Comparison of ENCODE assay signal across 12 cellular contexts in the genomic region with DNA sequence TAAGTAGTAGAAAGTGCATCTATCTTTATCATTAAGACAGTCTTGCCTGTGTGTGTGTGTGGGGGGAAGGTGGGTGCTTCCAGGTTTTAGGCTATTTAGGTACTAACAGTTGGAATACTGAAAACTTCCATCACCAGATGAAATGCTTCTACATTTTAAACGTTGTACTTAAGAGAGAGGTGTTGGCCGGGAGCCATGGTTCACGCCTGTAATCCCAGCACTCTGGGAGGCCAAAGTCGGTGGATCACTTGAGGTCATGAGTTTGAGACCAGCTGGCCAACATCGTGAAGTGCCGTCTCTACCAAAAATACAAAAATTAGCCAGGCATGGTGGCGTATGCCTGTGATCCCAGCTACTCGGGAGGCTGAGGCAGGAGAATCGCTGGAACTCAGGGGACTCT. TPM values are rescaled to one million over a fixed set of nuclear protein-coding genes. Genes with fewer than 3 reads are reported as not detected.
"Had no signal": no experiment of that assay in that cellular context is flagged by ENCODE, and none has a peak within 500 bp of the region (broad histone marks: within the 10 kb centered on the region; RNA-seq: fewer than 3 reads in every experiment).

No MANE protein-coding gene starts in this region.

- DNase-seq: GM23248, GOT3, H7, HFFc6, KBM-7 had no signal

- ATAC-seq: HCT116, HepG2 had no signal

- H3K4me1 ChIP-seq: HAP-1 had no signal

- H3K9me3 ChIP-seq: HAP-1 had no signal

- H3K36me3 ChIP-seq: HAP-1 had no signal

- H3K4me3 ChIP-seq: GM23248, HAP-1 had no signal

- H3K27ac ChIP-seq: GM23248, HL-60, KMS-11 had no signal

RNA-seq across cellular contexts. Expression of a gene that starts 4.0 kb away (rescaled TPM):
- total RNA-seq: GM23248, H4, HepG2, HFFc6, HT1080 had no signal
- polyA plus RNA-seq: GM23248, HepG2 had no signal
